In the genomic region with DNA sequence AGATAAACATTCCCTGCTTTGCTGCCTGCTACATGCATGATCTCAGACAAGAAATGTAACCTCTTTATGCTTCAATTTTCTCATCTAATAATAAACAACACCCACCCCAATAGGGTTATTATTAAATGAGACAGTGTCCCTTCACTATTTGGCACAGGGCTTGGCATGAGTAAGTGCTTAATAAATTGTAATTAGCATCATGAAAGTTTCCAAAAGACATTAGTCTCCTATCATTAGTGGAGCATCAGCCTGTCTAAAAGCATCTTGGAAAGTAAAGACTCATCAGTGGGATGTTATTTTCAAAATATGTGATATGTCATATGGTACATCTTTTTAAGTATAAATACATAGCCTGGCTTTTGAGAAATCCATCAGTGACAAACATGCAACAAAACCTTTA, we compare ENCODE assay signal across 18 cellular contexts.
DNase-seq lines count a peak whose midpoint lies in the region; ATAC-seq, FAIRE-seq and TF ChIP-seq lines count a peak whose summit lies in the region.
"Had no signal": no experiment of that assay in that cellular context is flagged by ENCODE, and none has a peak within 500 bp of the region (broad histone marks: within the 10 kb centered on the region; RNA-seq: fewer than 3 reads in every experiment).

No MANE protein-coding gene starts in this region.

- no peaks in the 10 kb centered on the region for H3K9me3 ChIP-seq in OCI-LY1 (ENCODE audit: low read length)
- no peaks in the 10 kb centered on the region for H3K9me3 ChIP-seq in tibial nerve

- H4K20me1 ChIP-seq in OCI-LY1 (ENCODE audit: insufficient read depth, low read length): no peaks in the 10 kb centered on the region

- no peaks in the 10 kb centered on the region for H3K9me2 ChIP-seq in OCI-LY1 (ENCODE audit: low read depth, low read length)

- DNase-seq in GM18507 (ENCODE audit: extremely low spot score, insufficient read length, low read depth) (no peak), left kidney (ENCODE audit: low read depth, low spot score) (peak; percentile 2), LoVo (ENCODE audit: low spot score) (no peak), tibial nerve (ENCODE audit: low spot score in 2 of 2) (no peak)
- DNase-seq: C1 segment of cervical spinal cord; Calu3; CD4-positive, alpha-beta memory T cell; COR-L47; DND-41; EL; GDM1; H9 had no signal

- peaks cover 16% of the 10 kb centered on the region; the same call in 1 of the 2 replicates for H3F3A ChIP-seq in OCI-LY1 (ENCODE audit: insufficient read depth, low read length)

- H3K4me3 ChIP-seq in OCI-LY1 (ENCODE audit: low read depth, low read length, poor library complexity, severe bottlenecking) (peak overlapping the region; percentile 2), tibial nerve (no peak overlapping the region)
- H3K4me3 ChIP-seq: GM12878, GM23338 had no signal

- no peak overlapping the region for H2AFZ ChIP-seq in OCI-LY1 (ENCODE audit: low read length)
- H2AFZ ChIP-seq: GM23338 had no signal

- H3K36me3 ChIP-seq in OCI-LY1 (ENCODE audit: insufficient read depth, low read length): 0 out of 2 replicates have a peak, but pooled peaks cover 3% of the 10 kb centered on the region
- H3K36me3 ChIP-seq in tibial nerve: no peaks in the 10 kb centered on the region

- H3K4me1 ChIP-seq in OCI-LY1 (ENCODE audit: insufficient read depth, low read length, severe bottlenecking) (peaks cover 95% of the 10 kb centered on the region), tibial nerve (peaks cover 0 to 16% (median 9%) of the 10 kb centered on the region in 4 donors)

- peak overlapping the region; percentile 36; the same call in 1 of the 2 replicates for H3K9ac ChIP-seq in OCI-LY1 (ENCODE audit: low read length)

- TF ChIP-seq EP300 in tibial nerve (IDR thresholded peaks at IDR 0.05): no peak

- H3K27ac ChIP-seq in OCI-LY1 (ENCODE audit: low read depth, low read length, poor library complexity, severe bottlenecking) (peak overlapping the region; percentile 99), tibial nerve (no peak overlapping the region)

- TF ChIP-seq POLR2A in tibial nerve (IDR thresholded peaks at IDR 0.05): no peak

- no peak; the same call in 2 of the 3 replicates for ATAC-seq in SK-N-SH treated with all-trans-retinoic acid at 6 μM for 48 hours
- no peak for ATAC-seq in HG02763 (IDR thresholded peaks at IDR 0.05; ENCODE audit: unreplicated experiment)
- ATAC-seq: GM12878, GM23338, HCT116 had no signal

- no peak for TF ChIP-seq CTCF in OCI-LY1 (IDR thresholded peaks at IDR 0.05; ENCODE audit: low read length)
- TF ChIP-seq CTCF in tibial nerve (IDR thresholded peaks at IDR 0.05): no peak

- H3K79me2 ChIP-seq in OCI-LY1 (ENCODE audit: insufficient read depth, low read length): peaks cover 18% of the 10 kb centered on the region; the same call in 1 of the 2 replicates

- FAIRE-seq in GM18507 (lab: Jason Lieb, UNC): peak; percentile 36
- FAIRE-seq: GM12878 had no signal

- H3K27me3 ChIP-seq in OCI-LY1 (ENCODE audit: insufficient read depth, low read length): no peaks in the 10 kb centered on the region
- no peaks in the 10 kb centered on the region for H3K27me3 ChIP-seq in tibial nerve

- H3K4me2 ChIP-seq in OCI-LY1 (ENCODE audit: low read length): peak overlapping the region; percentile 44
- H3K4me2 ChIP-seq: GM23338 had no signal

TF ChIP-seq in SK-N-SH treated with all-trans-retinoic acid at 6 μM for 48 hours, 23 proteins besides CTCF, POLR2A, EP300 and RAD21 (continues in another document):
- TF ChIP-seq ARNTL (CRISPR knock-in tag; IDR thresholded peaks at IDR 0.05; ENCODE audit: borderline replicate concordance, low read depth): no peak
- TF ChIP-seq BACH2 (CRISPR knock-in tag; IDR thresholded peaks at IDR 0.05; ENCODE audit: borderline replicate concordance): no peak
- TF ChIP-seq, protein P1, sequence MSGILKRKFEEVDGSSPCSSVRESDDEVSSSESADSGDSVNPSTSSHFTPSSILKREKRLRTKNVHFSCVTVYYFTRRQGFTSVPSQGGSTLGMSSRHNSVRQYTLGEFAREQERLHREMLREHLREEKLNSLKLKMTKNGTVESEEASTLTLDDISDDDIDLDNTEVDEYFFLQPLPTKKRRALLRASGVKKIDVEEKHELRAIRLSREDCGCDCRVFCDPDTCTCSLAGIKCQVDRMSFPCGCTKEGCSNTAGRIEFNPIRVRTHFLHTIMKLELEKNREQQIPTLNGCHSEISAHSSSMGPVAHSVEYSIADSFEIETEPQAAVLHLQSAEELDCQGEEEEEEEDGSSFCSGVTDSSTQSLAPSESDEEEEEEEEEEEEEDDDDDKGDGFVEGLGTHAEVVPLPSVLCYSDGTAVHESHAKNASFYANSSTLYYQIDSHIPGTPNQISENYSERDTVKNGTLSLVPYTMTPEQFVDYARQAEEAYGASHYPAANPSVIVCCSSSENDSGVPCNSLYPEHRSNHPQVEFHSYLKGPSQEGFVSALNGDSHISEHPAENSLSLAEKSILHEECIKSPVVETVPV (CRISPR knock-in tag; IDR thresholded peaks at IDR 0.05): peak; percentile 83; the same call in 1 of the 2 replicates
- TF ChIP-seq ZFP3 (CRISPR knock-in tag; IDR thresholded peaks at IDR 0.05): no peak
- TF ChIP-seq, protein P2, sequence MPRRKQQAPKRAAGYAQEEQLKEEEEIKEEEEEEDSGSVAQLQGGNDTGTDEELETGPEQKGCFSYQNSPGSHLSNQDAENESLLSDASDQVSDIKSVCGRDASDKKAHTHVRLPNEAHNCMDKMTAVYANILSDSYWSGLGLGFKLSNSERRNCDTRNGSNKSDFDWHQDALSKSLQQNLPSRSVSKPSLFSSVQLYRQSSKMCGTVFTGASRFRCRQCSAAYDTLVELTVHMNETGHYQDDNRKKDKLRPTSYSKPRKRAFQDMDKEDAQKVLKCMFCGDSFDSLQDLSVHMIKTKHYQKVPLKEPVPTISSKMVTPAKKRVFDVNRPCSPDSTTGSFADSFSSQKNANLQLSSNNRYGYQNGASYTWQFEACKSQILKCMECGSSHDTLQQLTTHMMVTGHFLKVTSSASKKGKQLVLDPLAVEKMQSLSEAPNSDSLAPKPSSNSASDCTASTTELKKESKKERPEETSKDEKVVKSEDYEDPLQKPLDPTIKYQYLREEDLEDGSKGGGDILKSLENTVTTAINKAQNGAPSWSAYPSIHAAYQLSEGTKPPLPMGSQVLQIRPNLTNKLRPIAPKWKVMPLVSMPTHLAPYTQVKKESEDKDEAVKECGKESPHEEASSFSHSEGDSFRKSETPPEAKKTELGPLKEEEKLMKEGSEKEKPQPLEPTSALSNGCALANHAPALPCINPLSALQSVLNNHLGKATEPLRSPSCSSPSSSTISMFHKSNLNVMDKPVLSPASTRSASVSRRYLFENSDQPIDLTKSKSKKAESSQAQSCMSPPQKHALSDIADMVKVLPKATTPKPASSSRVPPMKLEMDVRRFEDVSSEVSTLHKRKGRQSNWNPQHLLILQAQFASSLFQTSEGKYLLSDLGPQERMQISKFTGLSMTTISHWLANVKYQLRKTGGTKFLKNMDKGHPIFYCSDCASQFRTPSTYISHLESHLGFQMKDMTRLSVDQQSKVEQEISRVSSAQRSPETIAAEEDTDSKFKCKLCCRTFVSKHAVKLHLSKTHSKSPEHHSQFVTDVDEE (CRISPR knock-in tag; IDR thresholded peaks at IDR 0.05): peak; percentile 42; the same call in 1 of the 2 replicates
- TF ChIP-seq, protein P3, sequence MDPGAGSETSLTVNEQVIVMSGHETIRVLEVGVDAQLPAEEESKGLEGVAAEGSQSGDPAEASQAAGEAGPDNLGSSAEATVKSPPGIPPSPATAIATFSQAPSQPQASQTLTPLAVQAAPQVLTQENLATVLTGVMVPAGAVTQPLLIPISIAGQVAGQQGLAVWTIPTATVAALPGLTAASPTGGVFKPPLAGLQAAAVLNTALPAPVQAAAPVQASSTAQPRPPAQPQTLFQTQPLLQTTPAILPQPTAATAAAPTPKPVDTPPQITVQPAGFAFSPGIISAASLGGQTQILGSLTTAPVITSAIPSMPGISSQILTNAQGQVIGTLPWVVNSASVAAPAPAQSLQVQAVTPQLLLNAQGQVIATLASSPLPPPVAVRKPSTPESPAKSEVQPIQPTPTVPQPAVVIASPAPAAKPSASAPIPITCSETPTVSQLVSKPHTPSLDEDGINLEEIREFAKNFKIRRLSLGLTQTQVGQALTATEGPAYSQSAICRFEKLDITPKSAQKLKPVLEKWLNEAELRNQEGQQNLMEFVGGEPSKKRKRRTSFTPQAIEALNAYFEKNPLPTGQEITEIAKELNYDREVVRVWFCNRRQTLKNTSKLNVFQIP (CRISPR knock-in tag; IDR thresholded peaks at IDR 0.05; ENCODE audit: borderline replicate concordance, low read depth): no peak
- TF ChIP-seq ZNF70 (CRISPR knock-in tag; IDR thresholded peaks at IDR 0.05): no peak
- TF ChIP-seq, protein P4, sequence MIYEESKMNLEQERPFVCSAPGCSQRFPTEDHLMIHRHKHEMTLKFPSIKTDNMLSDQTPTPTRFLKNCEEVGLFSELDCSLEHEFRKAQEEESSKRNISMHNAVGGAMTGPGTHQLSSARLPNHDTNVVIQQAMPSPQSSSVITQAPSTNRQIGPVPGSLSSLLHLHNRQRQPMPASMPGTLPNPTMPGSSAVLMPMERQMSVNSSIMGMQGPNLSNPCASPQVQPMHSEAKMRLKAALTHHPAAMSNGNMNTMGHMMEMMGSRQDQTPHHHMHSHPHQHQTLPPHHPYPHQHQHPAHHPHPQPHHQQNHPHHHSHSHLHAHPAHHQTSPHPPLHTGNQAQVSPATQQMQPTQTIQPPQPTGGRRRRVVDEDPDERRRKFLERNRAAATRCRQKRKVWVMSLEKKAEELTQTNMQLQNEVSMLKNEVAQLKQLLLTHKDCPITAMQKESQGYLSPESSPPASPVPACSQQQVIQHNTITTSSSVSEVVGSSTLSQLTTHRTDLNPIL (CRISPR knock-in tag; IDR thresholded peaks at IDR 0.05; ENCODE audit: low read depth): peak; percentile 87; the same call in 1 of the 2 replicates
- TF ChIP-seq ZNF565 (CRISPR knock-in tag; conservative IDR thresholded peaks at IDR 0.05; ENCODE audit: low read depth): no peak
- no peak for TF ChIP-seq PPARA (CRISPR knock-in tag; IDR thresholded peaks at IDR 0.05; ENCODE audit: borderline replicate concordance)
- peak; percentile 62; the same call in 1 of the 2 replicates for TF ChIP-seq ZNF8 (CRISPR knock-in tag; IDR thresholded peaks at IDR 0.05)
- TF ChIP-seq TOX (CRISPR knock-in tag; IDR thresholded peaks at IDR 0.05; ENCODE audit: borderline replicate concordance): no peak
- peak; percentile 27; the same call in 1 of the 2 replicates for TF ChIP-seq TCF4 (CRISPR knock-in tag; IDR thresholded peaks at IDR 0.05; ENCODE audit: borderline replicate concordance)
